In genomic region chr19:51263808-51264207, GRCh38 we compare ENCODE assay signal across 33 cellular contexts. TPM values are rescaled to one million over a fixed set of nuclear protein-coding genes. Genes with fewer than 3 reads are reported as not detected.
"Had no signal": no experiment of that assay in that cellular context is flagged by ENCODE, and none has a peak within 500 bp of the region (broad histone marks: within the 10 kb centered on the region; RNA-seq: fewer than 3 reads in every experiment).

No MANE protein-coding gene starts in this region.

- H3K4me3 Mint-ChIP-seq: memory B cell; natural killer cell treated with Interleukin-12 subunit alpha and Interleukin-12 subunit beta and Interleukin-15 and Interleukin-18, amount 100 ng/mL, for 72 hours; neural crest cell; stimulated activated effector memory CD8-positive, alpha-beta T cell treated with anti-CD3 and anti-CD28 coated beads, Interleukin-12 subunit alpha, Interleukin-12 subunit beta, amount 100 ng/mL, for 72 hours; type B pancreatic cell had no signal

- H3K9me3 Mint-ChIP-seq: memory B cell; natural killer cell treated with Interleukin-12 subunit alpha and Interleukin-12 subunit beta and Interleukin-15 and Interleukin-18, amount 100 ng/mL, for 72 hours; neural crest cell; stimulated activated effector memory CD8-positive, alpha-beta T cell treated with anti-CD3 and anti-CD28 coated beads, Interleukin-12 subunit alpha, Interleukin-12 subunit beta, amount 100 ng/mL, for 72 hours; type B pancreatic cell had no signal

- H3K27ac Mint-ChIP-seq: memory B cell; natural killer cell treated with Interleukin-12 subunit alpha and Interleukin-12 subunit beta and Interleukin-15 and Interleukin-18, amount 100 ng/mL, for 72 hours; progenitor cell of endocrine pancreas; stimulated activated effector memory CD8-positive, alpha-beta T cell treated with anti-CD3 and anti-CD28 coated beads, Interleukin-12 subunit alpha, Interleukin-12 subunit beta, amount 100 ng/mL, for 72 hours; type B pancreatic cell had no signal

- H3K27ac ChIP-seq: dorsolateral prefrontal cortex, epithelial cell of prostate, gastrocnemius medialis, heart left ventricle, hepatocyte, neutrophil, parathyroid adenoma, testis, tibial artery had no signal

- H3K27me3 ChIP-seq: gastrocnemius medialis, hepatocyte, testis, tibial artery had no signal

- H3K4me1 Mint-ChIP-seq: memory B cell; neural crest cell; stimulated activated effector memory CD8-positive, alpha-beta T cell treated with anti-CD3 and anti-CD28 coated beads, Interleukin-12 subunit alpha, Interleukin-12 subunit beta, amount 100 ng/mL, for 72 hours had no signal

- DNase-seq: cortex of kidney; dorsolateral prefrontal cortex; effector CD4-positive, alpha-beta T cell; foreskin fibroblast; gastrocnemius medialis; heart left ventricle; kidney; stimulated activated CD4-positive, alpha-beta T cell treated with anti-CD3 and anti-CD28 coated beads, Interleukin-12 subunit alpha, Interleukin-12 subunit beta, amount 100 ng/mL, for 4 hours; stimulated activated CD4-positive, alpha-beta T cell treated with anti-CD3 and anti-CD28 coated beads, Interleukin-1b, Interleukin-23, amount 100 ng/mL, for 48 hours; stimulated activated CD4-positive, alpha-beta T cell treated with anti-CD3 and anti-CD28 coated beads, Interleukin-4, amount 100 ng/mL, for 24 hours; stimulated activated naive CD8-positive, alpha-beta T cell treated with anti-CD3 and anti-CD28 coated beads, Interleukin-15, Interleukin-2, amounts not matched to agents 100 U/mL and 50 U/mL, for 24 hours; substantia nigra; testis; tibial artery had no signal

- FAIRE-seq: kidney had no signal

- H3K4me1 ChIP-seq: gastrocnemius medialis, parathyroid adenoma, testis, tibial artery had no signal

- H3K9me3 ChIP-seq: gastrocnemius medialis, heart left ventricle, neutrophil, testis, tibial artery had no signal

- H3K36me3 ChIP-seq: gastrocnemius medialis, heart left ventricle, neutrophil, tibial artery had no signal

- H3K36me3 Mint-ChIP-seq: memory B cell; natural killer cell treated with Interleukin-12 subunit alpha and Interleukin-12 subunit beta and Interleukin-15 and Interleukin-18, amount 100 ng/mL, for 72 hours; stimulated activated effector memory CD8-positive, alpha-beta T cell treated with anti-CD3 and anti-CD28 coated beads, Interleukin-12 subunit alpha, Interleukin-12 subunit beta, amount 100 ng/mL, for 72 hours; type B pancreatic cell had no signal

- ATAC-seq: esophagus mucosa; gastrocnemius medialis; heart left ventricle; left lobe of liver; natural killer cell treated with Interleukin-12 subunit alpha and Interleukin-12 subunit beta and Interleukin-15 and Interleukin-18, amount 100 ng/mL, for 72 hours; sciatic nerve; stimulated activated effector memory CD8-positive, alpha-beta T cell treated with anti-CD3 and anti-CD28 coated beads, Interleukin-12 subunit alpha, Interleukin-12 subunit beta, amount 100 ng/mL, for 72 hours; stimulated activated naive CD8-positive, alpha-beta T cell treated with anti-CD3 and anti-CD28 coated beads, Interleukin-15, Interleukin-2, amounts not matched to agents 100 U/mL and 50 U/mL, for 24 hours had no signal

- H3K4me3 ChIP-seq: dorsolateral prefrontal cortex, gastrocnemius medialis, heart left ventricle, hepatocyte, lung, smooth muscle cell, testis, tibial artery had no signal

RNA-seq across cellular contexts. Expression of gene SIGLECL1, which starts 12.9 kb away (rescaled TPM):
- total RNA-seq: dorsolateral prefrontal cortex; esophagus mucosa; gastrocnemius medialis; heart left ventricle; hepatocyte; kidney; left lobe of liver; lung; mononuclear cell; natural killer cell treated with Interleukin-12 subunit alpha and Interleukin-12 subunit beta and Interleukin-15 and Interleukin-18, amount 100 ng/mL, for 72 hours; neural crest cell; omental fat pad; progenitor cell of endocrine pancreas; sciatic nerve; smooth muscle cell; urinary bladder had no signal
- polyA plus RNA-seq: heart left ventricle, hepatocyte, liver, smooth muscle cell, urinary bladder had no signal

RNA-seq across cellular contexts. Expression of gene CD33, which starts 38.9 kb away (rescaled TPM):
- total RNA-seq: neural crest cell, progenitor cell of endocrine pancreas, smooth muscle cell had no signal
- polyA plus RNA-seq: smooth muscle cell had no signal

RNA-seq across cellular contexts. Expression of gene IGLON5, which starts 47.6 kb away (rescaled TPM):
- total RNA-seq: esophagus mucosa, gastrocnemius medialis, kidney, mononuclear cell, sciatic nerve had no signal
